ENCODE assay signal across 15 cellular contexts in genomic region chr7:69624431-69624830, GRCh38. TPM values are rescaled to one million over a fixed set of nuclear protein-coding genes. Genes with fewer than 3 reads are reported as not detected.
DNase-seq lines count a peak whose midpoint lies in the region; ATAC-seq and TF ChIP-seq lines count a peak whose summit lies in the region.
"Had no signal": no experiment of that assay in that cellular context is flagged by ENCODE, and none has a peak within 500 bp of the region (broad histone marks: within the 10 kb centered on the region; RNA-seq: fewer than 3 reads in every experiment).

No MANE protein-coding gene starts in this region.

- intact Hi-C loops in OCI-LY7 (cut with micrococcal nuclease; ENCODE audit: unreplicated experiment): no loop called here

- no peak overlapping the region for H3K27ac ChIP-seq in HEK293 (ENCODE audit: extremely low read depth, low read depth, low read length)
- no peak overlapping the region for H3K27ac ChIP-seq in OCI-LY7 (ENCODE audit: low read depth, low read length, poor library complexity, severe bottlenecking)

- DNase-seq in DMS 273 (lab: John Stamatoyannopoulos, UW; ENCODE audit: unreplicated experiment) (peak; percentile 84), NCI-H2171 (lab: John Stamatoyannopoulos, UW) (peak; percentile 78), OCI-LY7 (ENCODE audit: low spot score) (peak; percentile 66), H4 (ENCODE audit: low spot score) (no peak), NCI-H1105 (lab: John Stamatoyannopoulos, UW) (no peak)
- no peak for DNase-seq in NK-92 treated with Interleukin-12 subunit alpha and Interleukin-12 subunit beta, amount 100 ng/mL, for 24 hours (lab: John Stamatoyannopoulos, UW)
- DNase-seq: ACHN; CD4-positive, alpha-beta memory T cell; NCI-H1930; NCI-H446; Right ventricle myocardium superior; T-helper 2 cell had no signal

- H3K9me2 ChIP-seq in OCI-LY7 (ENCODE audit: insufficient read depth, low read length): no peaks in the 10 kb centered on the region

- ATAC-seq in GM21786 (IDR thresholded peaks at IDR 0.05; ENCODE audit: unreplicated experiment): no peak

- no peak overlapping the region for H3K4me3 ChIP-seq in HEK293 (ENCODE audit: low read depth, low read length)
- no peak overlapping the region for H3K4me3 ChIP-seq in OCI-LY7 (ENCODE audit: low read depth, low read length, poor library complexity, severe bottlenecking)
- H3K4me3 ChIP-seq: HAP-1 had no signal

- CTCF ChIA-PET in HEK293 (lab: Yijun Ruan, JAX) (no interaction called here), OCI-LY7 (lab: Charles Lee; ENCODE audit: unreplicated experiment) (no interaction called here)

- no TSS peak for BruUV-seq in OCI-LY7 (replicated peaks; lab: Mats Ljungman, UMichigan)

- POLR2A ChIA-PET in HEK293 (lab: Yijun Ruan, JAX) (no interaction called here), OCI-LY7 (lab: Charles Lee) (interaction anchor here (0.5 to 1.0 kb wide), 3 partner anchors 18 to 172 kb away, joined by 3 read pairs; no protein-coding TSS in a partner anchor)

- H2AFZ ChIP-seq in OCI-LY7 (ENCODE audit: low read length): no peak overlapping the region

- H3K9me3 ChIP-seq in HEK293 (ENCODE audit: control insufficient read depth, insufficient read depth, low read depth, low read length): no peaks in the 10 kb centered on the region
- no peaks in the 10 kb centered on the region for H3K9me3 ChIP-seq in OCI-LY7 (ENCODE audit: low read length)
- H3K9me3 ChIP-seq: HAP-1 had no signal

- peak overlapping the region; percentile 49; the same call in 1 of the 2 replicates for H3K4me2 ChIP-seq in OCI-LY7 (ENCODE audit: low read length)

- H4K20me1 ChIP-seq in OCI-LY7 (ENCODE audit: insufficient read depth, low read length): peaks cover 36% of the 10 kb centered on the region

- TF ChIP-seq CTCF in HEK293 (tag by site-specific recombination; IDR thresholded peaks at IDR 0.05) (no peak), OCI-LY7 (conservative IDR thresholded peaks at IDR 0.05; ENCODE audit: low read length) (no peak)

- peaks cover 92% of the 10 kb centered on the region for H3K79me2 ChIP-seq in OCI-LY7 (ENCODE audit: insufficient read depth, low read depth, low read length)

- H3K4me1 ChIP-seq in HEK293 (ENCODE audit: control insufficient read depth, insufficient read depth, low read length) (peaks cover 45% of the 10 kb centered on the region), OCI-LY7 (ENCODE audit: insufficient read depth, low read length, poor library complexity, severe bottlenecking) (peaks cover 52% of the 10 kb centered on the region)

- H3K36me3 ChIP-seq in HEK293 (ENCODE audit: control insufficient read depth in 2 of 2, insufficient read depth in 1 of 2, low read length in 2 of 2) (no peaks in the 10 kb centered on the region), OCI-LY7 (ENCODE audit: insufficient read depth, low read length) (no peaks in the 10 kb centered on the region)
- H3K36me3 ChIP-seq: HAP-1 had no signal

TF ChIP-seq in HEK293, 187 proteins besides CTCF, POLR2A, EP300 and RAD21:
- TF ChIP-seq ZNF24 (tag by site-specific recombination; IDR thresholded peaks at IDR 0.05): no peak
- TF ChIP-seq PRDM1 (tag by site-specific recombination; IDR thresholded peaks at IDR 0.05): 0 out of 2 replicates have a peak, but pooled peaks have one; percentile 20
- TF ChIP-seq ZBTB17 (tag by site-specific recombination; IDR thresholded peaks at IDR 0.05): peak; percentile 43; the same call in 1 of the 2 replicates
- TF ChIP-seq, protein P1, sequence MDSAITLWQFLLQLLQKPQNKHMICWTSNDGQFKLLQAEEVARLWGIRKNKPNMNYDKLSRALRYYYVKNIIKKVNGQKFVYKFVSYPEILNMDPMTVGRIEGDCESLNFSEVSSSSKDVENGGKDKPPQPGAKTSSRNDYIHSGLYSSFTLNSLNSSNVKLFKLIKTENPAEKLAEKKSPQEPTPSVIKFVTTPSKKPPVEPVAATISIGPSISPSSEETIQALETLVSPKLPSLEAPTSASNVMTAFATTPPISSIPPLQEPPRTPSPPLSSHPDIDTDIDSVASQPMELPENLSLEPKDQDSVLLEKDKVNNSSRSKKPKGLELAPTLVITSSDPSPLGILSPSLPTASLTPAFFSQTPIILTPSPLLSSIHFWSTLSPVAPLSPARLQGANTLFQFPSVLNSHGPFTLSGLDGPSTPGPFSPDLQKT (IDR thresholded peaks at IDR 0.05; ENCODE audit: borderline replicate concordance, low read depth, low read length): no peak

RNA-seq across cellular contexts. Expression of gene AUTS2, which starts 26.2 kb away (rescaled TPM):
- 34.3 and 37.9 TPM in 2 replicates for total RNA-seq in OCI-LY7 (2014; rRNA removed; shearing (Covaris generic))
- 78.5 and 88.5 TPM in 2 replicates for total RNA-seq in OCI-LY7 (2022)
- 4.1 and 4.7 TPM in 2 replicates for total RNA-seq in H4 (2014; rRNA removed; shearing (Covaris generic))

Comparison
In these comparisons a context has a peak if more than half of its experiments do, and no peak if none do; other contexts are left out.
1. DNase-seq: peak in DMS 273 (single experiment), NCI-H2171 (single experiment) and OCI-LY7 (single experiment); none in H4 (single experiment), NK-92 treated with Interleukin-12 subunit alpha and Interleukin-12 subunit beta, amount 100 ng/mL, for 24 hours (single experiment) and NCI-H1105 (single experiment).